In genomic region chr1:161166669-161167548, GRCh38 we compare ENCODE assay signal across 1 cellular context.
TF ChIP-seq lines count a peak whose summit lies in the region.

No MANE protein-coding gene starts in this region.

TF ChIP-seq in HepG2, 621 proteins besides CTCF, POLR2A, EP300 and RAD21 (continued from another document):
- TF ChIP-seq, protein P1, sequence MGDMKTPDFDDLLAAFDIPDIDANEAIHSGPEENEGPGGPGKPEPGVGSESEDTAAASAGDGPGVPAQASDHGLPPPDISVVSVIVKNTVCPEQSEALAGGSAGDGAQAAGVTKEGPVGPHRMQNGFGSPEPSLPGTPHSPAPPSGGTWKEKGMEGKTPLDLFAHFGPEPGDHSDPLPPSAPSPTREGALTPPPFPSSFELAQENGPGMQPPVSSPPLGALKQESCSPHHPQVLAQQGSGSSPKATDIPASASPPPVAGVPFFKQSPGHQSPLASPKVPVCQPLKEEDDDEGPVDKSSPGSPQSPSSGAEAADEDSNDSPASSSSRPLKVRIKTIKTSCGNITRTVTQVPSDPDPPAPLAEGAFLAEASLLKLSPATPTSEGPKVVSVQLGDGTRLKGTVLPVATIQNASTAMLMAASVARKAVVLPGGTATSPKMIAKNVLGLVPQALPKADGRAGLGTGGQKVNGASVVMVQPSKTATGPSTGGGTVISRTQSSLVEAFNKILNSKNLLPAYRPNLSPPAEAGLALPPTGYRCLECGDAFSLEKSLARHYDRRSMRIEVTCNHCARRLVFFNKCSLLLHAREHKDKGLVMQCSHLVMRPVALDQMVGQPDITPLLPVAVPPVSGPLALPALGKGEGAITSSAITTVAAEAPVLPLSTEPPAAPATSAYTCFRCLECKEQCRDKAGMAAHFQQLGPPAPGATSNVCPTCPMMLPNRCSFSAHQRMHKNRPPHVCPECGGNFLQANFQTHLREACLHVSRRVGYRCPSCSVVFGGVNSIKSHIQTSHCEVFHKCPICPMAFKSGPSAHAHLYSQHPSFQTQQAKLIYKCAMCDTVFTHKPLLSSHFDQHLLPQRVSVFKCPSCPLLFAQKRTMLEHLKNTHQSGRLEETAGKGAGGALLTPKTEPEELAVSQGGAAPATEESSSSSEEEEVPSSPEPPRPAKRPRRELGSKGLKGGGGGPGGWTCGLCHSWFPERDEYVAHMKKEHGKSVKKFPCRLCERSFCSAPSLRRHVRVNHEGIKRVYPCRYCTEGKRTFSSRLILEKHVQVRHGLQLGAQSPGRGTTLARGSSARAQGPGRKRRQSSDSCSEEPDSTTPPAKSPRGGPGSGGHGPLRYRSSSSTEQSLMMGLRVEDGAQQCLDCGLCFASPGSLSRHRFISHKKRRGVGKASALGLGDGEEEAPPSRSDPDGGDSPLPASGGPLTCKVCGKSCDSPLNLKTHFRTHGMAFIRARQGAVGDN (CRISPR knock-in tag; IDR thresholded peaks at IDR 0.05): peak; percentile 50
- TF ChIP-seq ZNF607 (CRISPR knock-in tag; IDR thresholded peaks at IDR 0.05; ENCODE audit: borderline replicate concordance): peak; percentile 7; the same call in 1 of the 2 replicates
- 0 out of 2 replicates have a peak, but pooled peaks have one; percentile 29 for TF ChIP-seq ARNT2 (CRISPR knock-in tag; IDR thresholded peaks at IDR 0.05; ENCODE audit: low read depth)
- peak; percentile 44 for TF ChIP-seq RBM39 (IDR thresholded peaks at IDR 0.05; ENCODE audit: low read depth, low read length, poor library complexity, severe bottlenecking)
- TF ChIP-seq ZNF768 (CRISPR knock-in tag; IDR thresholded peaks at IDR 0.05): 0 out of 2 replicates have a peak, but pooled peaks have one; percentile 0
- no peak for TF ChIP-seq FOXK2 (IDR thresholded peaks at IDR 0.05)
- TF ChIP-seq POGK (CRISPR knock-in tag; conservative IDR thresholded peaks at IDR 0.05): peak; percentile 12; the same call in 1 of the 2 replicates
- TF ChIP-seq, protein P2, sequence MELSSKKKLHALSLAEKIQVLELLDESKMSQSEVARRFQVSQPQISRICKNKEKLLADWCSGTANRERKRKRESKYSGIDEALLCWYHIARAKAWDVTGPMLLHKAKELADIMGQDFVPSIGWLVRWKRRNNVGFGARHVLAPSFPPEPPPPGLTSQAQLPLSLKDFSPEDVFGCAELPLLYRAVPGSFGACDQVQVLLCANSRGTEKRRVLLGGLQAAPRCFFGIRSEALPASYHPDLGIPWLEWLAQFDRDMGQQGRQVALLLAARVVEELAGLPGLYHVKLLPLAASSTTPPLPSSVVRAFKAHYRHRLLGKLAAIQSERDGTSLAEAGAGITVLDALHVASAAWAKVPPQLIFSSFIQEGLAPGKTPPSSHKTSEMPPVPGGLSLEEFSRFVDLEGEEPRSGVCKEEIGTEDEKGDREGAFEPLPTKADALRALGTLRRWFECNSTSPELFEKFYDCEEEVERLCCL (CRISPR knock-in tag; IDR thresholded peaks at IDR 0.05; ENCODE audit: borderline replicate concordance): 0 out of 2 replicates have a peak, but pooled peaks have one; percentile 53
